In the genomic region with DNA sequence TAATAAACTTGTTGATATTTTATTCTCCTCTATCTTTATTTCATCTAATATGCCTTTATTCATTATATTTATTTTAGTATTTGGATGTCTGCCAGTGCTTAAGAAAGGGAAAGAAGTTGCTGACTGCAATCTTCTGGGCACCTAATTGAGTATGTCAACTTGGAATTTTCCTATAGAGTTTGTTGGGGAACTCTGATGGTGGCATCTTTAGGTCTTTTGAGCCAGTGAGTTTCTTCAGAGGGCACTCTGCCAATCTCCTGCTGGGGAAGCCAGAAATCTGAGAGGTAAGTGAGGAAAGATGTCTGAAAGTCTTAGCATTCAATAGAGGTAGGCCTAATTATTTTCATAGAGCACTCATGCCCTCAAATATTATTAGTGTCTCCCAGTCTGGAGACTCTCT, we compare ENCODE assay signal across 4 cellular contexts.
"Had no signal": no experiment of that assay in that cellular context is flagged by ENCODE, and none has a peak within 500 bp of the region (broad histone marks: within the 10 kb centered on the region; RNA-seq: fewer than 3 reads in every experiment).

No MANE protein-coding gene starts in this region.

- H3K4me3 ChIP-seq: GM23338 had no signal

- DNase-seq: H9, HCEC 1CT, IMR-90 had no signal

- ATAC-seq: GM23338 had no signal

- H3K4me1 Mint-ChIP-seq: GM23338, H9 had no signal

- H3K4me3 Mint-ChIP-seq: GM23338, H9 had no signal

- H3K27ac Mint-ChIP-seq: GM23338, H9 had no signal
